In genomic region chr4:145734576-145735329, GRCh38 we compare ENCODE assay signal across 7 cellular contexts. TPM values are rescaled to one million over a fixed set of nuclear protein-coding genes. Genes with fewer than 3 reads are reported as not detected.
A peak's percentile ranks its signal among the peaks of the same experiment; 100 is the strongest.
DNase-seq lines count a peak whose midpoint lies in the region; ATAC-seq and TF ChIP-seq lines count a peak whose summit lies in the region.

No MANE protein-coding gene starts in this region.

- CTCF ChIA-PET in HEK293T (lab: Yijun Ruan, JAX) = interaction anchor here (0.6 kb wide), 1 partner anchor 161 kb away, joined by 7 read pairs; no protein-coding TSS in a partner anchor

- H3K4me1 ChIP-seq in endodermal cell (ENCODE audit: control insufficient read depth, insufficient read depth, low read length) = peaks cover 28% of the 10 kb centered on the region

- H3K4me1 Mint-ChIP-seq in endodermal cell = peaks cover 54% of the 10 kb centered on the region

- H3K4me3 ChIP-seq in endodermal cell (ENCODE audit: low read length) = no peak overlapping the region

- no peaks in the 10 kb centered on the region for H3K27me3 Mint-ChIP-seq in endodermal cell (ENCODE audit: insufficient read depth)

- DNase-seq in endodermal cell = peak; percentile 71
- DNase-seq in occipital lobe (lab: John Stamatoyannopoulos, UW) = peak; percentile 5
- no peak for DNase-seq in stimulated activated naive CD4-positive, alpha-beta T cell (lab: John Stamatoyannopoulos, UW)
- no peak for DNase-seq in HEK293T (ENCODE audit: extremely low spot score)
- DNase-seq in NCI-H524 treated with DMSO at 0.1 percent for 48 hours (lab: John Stamatoyannopoulos, UW) = no peak

- no peaks in the 10 kb centered on the region for H3K36me3 ChIP-seq in endodermal cell (ENCODE audit: control insufficient read depth, insufficient read depth, low read length)

- peak overlapping the region; percentile 72 for H3K27ac Mint-ChIP-seq in endodermal cell

- H3K9me3 Mint-ChIP-seq in endodermal cell = no peaks in the 10 kb centered on the region

- TF ChIP-seq RAD21 in Ishikawa (IDR thresholded peaks at IDR 0.05; ENCODE audit: low read depth) = no peak; the same call in 1 of the 2 replicates

- no peaks in the 10 kb centered on the region for H3K9me3 ChIP-seq in endodermal cell (ENCODE audit: control insufficient read depth, low read length)

- H3K27me3 ChIP-seq in endodermal cell (ENCODE audit: control insufficient read depth, insufficient read depth, low read length, poor library complexity, severe bottlenecking) = no peaks in the 10 kb centered on the region

- no peaks in the 10 kb centered on the region for H3K36me3 Mint-ChIP-seq in endodermal cell (ENCODE audit: low read depth)

- POLR2A ChIA-PET in HEK293T (lab: Yijun Ruan, JAX) = no interaction called here

- TF ChIP-seq EP300 in Ishikawa (IDR thresholded peaks at IDR 0.05; ENCODE audit: borderline replicate concordance) = peak; percentile 74; the same call in 1 of the 2 replicates

- H3K4me3 Mint-ChIP-seq in endodermal cell = no peak overlapping the region

- peak overlapping the region; percentile 88 for H3K27ac ChIP-seq in endodermal cell (ENCODE audit: low read depth, low read length)

- WGBS in endodermal cell (ENCODE audit: insufficient coverage in 1 of 2, insufficient read length in 1 of 2), 2 experiments = 67 to 82% methylated on average over 10 to 14 of the region's 14 CpGs

- no peak for TF ChIP-seq CTCF in endodermal cell (conservative IDR thresholded peaks at IDR 0.05)

- ATAC-seq in GM18508 (IDR thresholded peaks at IDR 0.05; ENCODE audit: insufficient read depth, unreplicated experiment) = peak; percentile 54

- no peak overlapping the region for H3K9ac ChIP-seq in endodermal cell (ENCODE audit: extremely low read depth, low read length, poor library complexity, severe bottlenecking)

TF ChIP-seq in Ishikawa, 13 proteins besides CTCF, POLR2A, EP300 and RAD21:
- TF ChIP-seq TEAD4 (IDR thresholded peaks at IDR 0.05) (peak; percentile 82), MAX (IDR thresholded peaks at IDR 0.05) (peak; percentile 59; the same call in 1 of the 2 replicates), ZBTB7A (IDR thresholded peaks at IDR 0.05; ENCODE audit: low read depth) (no peak), EGR1 (IDR thresholded peaks at IDR 0.05) (no peak), CEBPB (IDR thresholded peaks at IDR 0.05) (no peak; the same call in 1 of the 2 replicates), TAF1 (IDR thresholded peaks at IDR 0.05; ENCODE audit: low read depth) (peak; percentile 12; the same call in 1 of the 2 replicates), YY1 (IDR thresholded peaks at IDR 0.05; ENCODE audit: low read depth) (no peak; the same call in 1 of the 2 replicates), NFIC (IDR thresholded peaks at IDR 0.05) (peak; percentile 77), CREB1 (IDR thresholded peaks at IDR 0.05; ENCODE audit: low read depth) (no peak), FOXM1 (IDR thresholded peaks at IDR 0.05; ENCODE audit: borderline replicate concordance, low read depth) (no peak; the same call in 1 of the 2 replicates), REST (IDR thresholded peaks at IDR 0.05; ENCODE audit: low read depth) (no peak), TCF12 (IDR thresholded peaks at IDR 0.05; ENCODE audit: low read depth) (peak; percentile 47; the same call in 1 of the 2 replicates), USF1 (IDR thresholded peaks at IDR 0.05) (no peak)

TF ChIP-seq in HEK293T, 16 proteins besides CTCF, POLR2A, EP300 and RAD21:
- no peak for TF ChIP-seq FOXK2 (IDR thresholded peaks at IDR 0.05)
- TF ChIP-seq L3MBTL2 (conservative IDR thresholded peaks at IDR 0.05) = no peak

RNA-seq across cellular contexts. Expression of gene C4orf51, which starts 54.8 kb away (rescaled TPM):
- total RNA-seq in endodermal cell = 1 to 10 TPM in 1 of 2 donors, not detected in 1; 6.8 TPM
- polyA plus RNA-seq in endodermal cell (2013, experiment 1 of 2) = not detected
- polyA plus RNA-seq in endodermal cell (2013, experiment 2 of 2) = not detected
- not detected for total RNA-seq in occipital lobe

Comparison
In these comparisons a context has a peak if more than half of its experiments do, and no peak if none do; other contexts are left out.
1. DNase-seq: peak in endodermal cell (single experiment) and occipital lobe (single experiment); none in stimulated activated naive CD4-positive, alpha-beta T cell (0 of 6), HEK293T (single experiment) and NCI-H524 treated with DMSO at 0.1 percent for 48 hours (single experiment).